In genomic region chr19:33774751-33775150, GRCh38 we compare ENCODE assay signal across 22 cellular contexts.
"Had no signal": no experiment of that assay in that cellular context is flagged by ENCODE, and none has a peak within 500 bp of the region (broad histone marks: within the 10 kb centered on the region; RNA-seq: fewer than 3 reads in every experiment).

No MANE protein-coding gene starts in this region.

- H3K9me3 ChIP-seq: esophagus muscularis mucosa, gastroesophageal sphincter, heart right ventricle, left ventricle myocardium inferior, lower lobe of right lung had no signal

- H3K27ac ChIP-seq: coronary artery, dorsolateral prefrontal cortex, esophagus muscularis mucosa, foreskin keratinocyte, gastroesophageal sphincter, heart right ventricle, left ventricle myocardium inferior, lower lobe of right lung had no signal

- FAIRE-seq: colon, endothelial cell of umbilical vein, frontal cortex, kidney had no signal

- DNase-seq: dermis blood vessel endothelial cell; dorsolateral prefrontal cortex; effector CD4-positive, alpha-beta T cell; effector memory CD4-positive, alpha-beta T cell; foreskin keratinocyte; head of caudate nucleus; heart right ventricle; hippocampal formation; immature natural killer cell; islet precursor cell; kidney; kidney glomerular epithelial cell; left colon; left ventricle myocardium inferior; lower lobe of right lung; mesenchymal stem cell had no signal

- H3K36me3 ChIP-seq: esophagus muscularis mucosa, gastroesophageal sphincter, heart right ventricle, left ventricle myocardium inferior, lower lobe of right lung had no signal

- H3K4me3 ChIP-seq: coronary artery, dorsolateral prefrontal cortex, esophagus muscularis mucosa, gastroesophageal sphincter, heart right ventricle, left ventricle myocardium inferior, lower lobe of right lung had no signal

- H3K4me1 ChIP-seq: foreskin keratinocyte had no signal
